ENCODE assay signal across 23 cellular contexts in genomic region chr2:179655627-179656026, GRCh38.
DNase-seq lines count a peak whose midpoint lies in the region; ATAC-seq lines count a peak whose summit lies in the region.
"Had no signal": no experiment of that assay in that cellular context is flagged by ENCODE, and none has a peak within 500 bp of the region (broad histone marks: within the 10 kb centered on the region; RNA-seq: fewer than 3 reads in every experiment).

No MANE protein-coding gene starts in this region.

- ATAC-seq in HG03354 (IDR thresholded peaks at IDR 0.05; ENCODE audit: poor library complexity, severe bottlenecking, unreplicated experiment): no peak
- no peak for ATAC-seq in HG03039 (IDR thresholded peaks at IDR 0.05; ENCODE audit: unreplicated experiment)
- ATAC-seq: activated CD4-positive, CD25-positive, alpha-beta regulatory T cell treated with anti-CD3 and anti-CD28 coated beads, Interleukin-2, amount 50 U/mL, for 24 hours; activated naive CD8-positive, alpha-beta T cell treated with anti-CD3 and anti-CD28 coated beads, Interleukin-2, amount 50 U/mL, for 24 hours; gastrocnemius medialis; mucosa of descending colon; stimulated activated naive B cell treated with anti-CD40 and anti-IgM and Interleukin-4, amounts not matched to agents 10 μg/mL and 1 μg/mL and 100 μg/mL, for 72 hours had no signal

- DNase-seq in AG08395 (ENCODE audit: low spot score): peak; percentile 26
- peak; percentile 52 for DNase-seq in HS-5 (ENCODE audit: low read depth)
- peak; percentile 11 for DNase-seq in astrocyte of the hippocampus (ENCODE audit: low read depth, low spot score)
- peak; percentile 47 for DNase-seq in iris pigment epithelial cell (ENCODE audit: low read depth)
- DNase-seq in globus pallidus (ENCODE audit: low spot score): no peak
- no peak for DNase-seq in DMS114 treated with DMSO at 0.1 percent for 48 hours (lab: John Stamatoyannopoulos, UW; ENCODE audit: unreplicated experiment)
- DNase-seq: activated naive CD8-positive, alpha-beta T cell treated with anti-CD3 and anti-CD28 coated beads, Interleukin-2, amount 50 U/mL, for 24 hours; CD8-positive, alpha-beta memory T cell; DND-41; effector CD4-positive, alpha-beta T cell; gastrocnemius medialis; H9; KG1; left ventricle myocardium inferior; mucosa of descending colon; NCI-H1092 treated with DMSO at 0.1 percent for 48 hours; NCI-H2107; NCI-H526; stimulated activated naive B cell treated with anti-CD40 and anti-IgM and Interleukin-4, amounts not matched to agents 10 μg/mL and 1 μg/mL and 100 μg/mL, for 72 hours; T1000 had no signal

Comparison
In these comparisons a context has a peak if more than half of its experiments do, and no peak if none do; other contexts are left out.
1. DNase-seq: peak in AG08395 (single experiment), HS-5 (single experiment), astrocyte of the hippocampus (single experiment) and iris pigment epithelial cell (single experiment); none in globus pallidus (single experiment) and DMS114 treated with DMSO at 0.1 percent for 48 hours (single experiment).